In the genomic region with DNA sequence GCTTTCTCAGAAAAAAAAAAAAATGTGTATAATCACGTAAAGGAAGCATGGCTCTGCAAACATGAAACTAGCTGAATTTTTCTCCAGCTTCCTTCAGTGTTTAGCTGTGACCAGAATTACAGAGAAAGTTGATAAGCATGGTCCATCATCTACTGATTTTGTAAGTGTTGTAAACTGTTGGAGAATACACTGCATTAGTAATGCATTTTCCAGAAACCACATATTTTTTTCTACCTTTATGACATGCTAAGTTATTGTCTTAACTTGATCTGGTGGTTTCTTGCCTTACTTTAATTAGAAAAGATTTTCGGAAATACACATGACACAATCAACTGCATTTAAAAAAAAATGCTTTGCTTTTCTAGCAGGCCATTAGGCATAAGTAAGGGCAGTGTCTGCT, we compare ENCODE assay signal across 35 cellular contexts.
DNase-seq lines count a peak whose midpoint lies in the region; ATAC-seq, FAIRE-seq and TF ChIP-seq lines count a peak whose summit lies in the region.
"Had no signal": no experiment of that assay in that cellular context is flagged by ENCODE, and none has a peak within 500 bp of the region (broad histone marks: within the 10 kb centered on the region; RNA-seq: fewer than 3 reads in every experiment).

No MANE protein-coding gene starts in this region.

- H3K4me1 Mint-ChIP-seq in HFFc6 (ENCODE audit: low read depth) (peaks cover 88% of the 10 kb centered on the region), astrocyte (ENCODE audit: low read depth, unreplicated experiment) (peaks cover 50% of the 10 kb centered on the region), WTC11 (peaks cover 11% of the 10 kb centered on the region)
- H3K4me1 Mint-ChIP-seq: activated naive CD4-positive, alpha-beta T cell treated with anti-CD3 and anti-CD28 coated beads, Interleukin-2, amount 50 U/mL, for 24 hours had no signal

- peak overlapping the region; percentile 67 for H3K4me2 ChIP-seq in astrocyte (ENCODE audit: low read length)
- peak overlapping the region; percentile 61 for H3K4me2 ChIP-seq in smooth muscle cell
- H3K4me2 ChIP-seq: BLaER1 treated with 17β-estradiol and CSF1 and Interleukin-3, amounts not matched to agents 10 nM and 100 nM had no signal

- H4K20me1 ChIP-seq in astrocyte (ENCODE audit: insufficient read depth, low read length): no peaks in the 10 kb centered on the region
- H4K20me1 ChIP-seq in smooth muscle cell (ENCODE audit: low read depth): peaks cover 3% of the 10 kb centered on the region
- H4K20me1 ChIP-seq: BLaER1 treated with 17β-estradiol and CSF1 and Interleukin-3, amounts not matched to agents 10 nM and 100 nM had no signal

- DNase-seq in HFFc6: peak; percentile 45
- DNase-seq in astrocyte (ENCODE audit: low read depth): peak; percentile 88
- DNase-seq in foreskin keratinocyte: peak; percentile 67 to 78
- DNase-seq in smooth muscle cell (lab: John Stamatoyannopoulos, UW; ENCODE audit: unreplicated experiment): no peak
- DNase-seq in thyroid gland: no peak
- DNase-seq in central memory CD4-positive, alpha-beta T cell: no peak
- no peak for DNase-seq in WTC11 (ENCODE audit: low spot score)
- DNase-seq: activated CD4-positive, alpha-beta T cell treated with anti-CD3 and anti-CD28 coated beads for 48 hours; activated CD8-positive, alpha-beta memory T cell treated with anti-CD3 and anti-CD28 coated beads for 24 hours; activated T-cell treated with anti-CD3 and anti-CD28 coated beads for 4 hours; cortex of kidney; DMS153; effector memory CD8-positive, alpha-beta T cell; foreskin melanocyte; H9; hippocampal formation; Karpas-422; mesendoderm; NCI-H1417 treated with DMSO at 0.1 percent for 48 hours; NCI-H2081 treated with DMSO at 0.1 percent for 48 hours; NCI-H2227 treated with DMSO at 0.1 percent for 48 hours; NCI-H748 treated with DMSO at 0.1 percent for 48 hours; right lobe of liver; SIG-M5; stimulated activated CD4-positive, alpha-beta T cell treated with anti-CD3 and anti-CD28 coated beads, Interleukin-12 subunit alpha, Interleukin-12 subunit beta, amount 100 ng/mL, for 4 hours; stimulated activated CD4-positive, alpha-beta T cell treated with anti-CD3 and anti-CD28 coated beads, Interleukin-4, amount 100 ng/mL, for 1 hour; SW 1271; T-helper 9 cell; transverse colon; WERI-Rb-1 had no signal

- peak overlapping the region; percentile 18 for H3K4me3 ChIP-seq in astrocyte (ENCODE audit: insufficient read depth, low read depth, low read length)
- no peak overlapping the region for H3K4me3 ChIP-seq in smooth muscle cell
- no peak overlapping the region for H3K4me3 ChIP-seq in thyroid gland (replicated peaks in 1 of 3)
- H3K4me3 ChIP-seq: BLaER1 treated with 17β-estradiol and CSF1 and Interleukin-3, amounts not matched to agents 10 nM and 100 nM; right lobe of liver; transverse colon had no signal

- TF ChIP-seq POLR2A in thyroid gland (IDR thresholded peaks at IDR 0.05): no peak

- H3K4me3 Mint-ChIP-seq in HFFc6: peak overlapping the region; percentile 53
- no peak overlapping the region for H3K4me3 Mint-ChIP-seq in astrocyte (ENCODE audit: unreplicated experiment)
- no peak overlapping the region for H3K4me3 Mint-ChIP-seq in WTC11
- H3K4me3 Mint-ChIP-seq: activated naive CD4-positive, alpha-beta T cell treated with anti-CD3 and anti-CD28 coated beads, Interleukin-2, amount 50 U/mL, for 24 hours; effector memory CD8-positive, alpha-beta T cell; H9 had no signal

- no peaks in the 10 kb centered on the region for H3K27me3 Mint-ChIP-seq in HFFc6 (ENCODE audit: insufficient read depth)
- H3K27me3 Mint-ChIP-seq in astrocyte (ENCODE audit: low read depth, unreplicated experiment): no peaks in the 10 kb centered on the region
- no peaks in the 10 kb centered on the region for H3K27me3 Mint-ChIP-seq in WTC11 (ENCODE audit: low read depth)
- H3K27me3 Mint-ChIP-seq: activated naive CD4-positive, alpha-beta T cell treated with anti-CD3 and anti-CD28 coated beads, Interleukin-2, amount 50 U/mL, for 24 hours; effector memory CD8-positive, alpha-beta T cell had no signal

- TF ChIP-seq CTCF in HFFc6 (IDR thresholded peaks at IDR 0.05): no peak
- TF ChIP-seq CTCF in astrocyte (IDR thresholded peaks at IDR 0.05; ENCODE audit: insufficient read depth, low read depth, low read length): no peak
- no peak for TF ChIP-seq CTCF in foreskin keratinocyte (conservative IDR thresholded peaks at IDR 0.05)
- TF ChIP-seq CTCF in smooth muscle cell (IDR thresholded peaks at IDR 0.05; ENCODE audit: borderline replicate concordance, insufficient read depth, poor library complexity, severe bottlenecking): no peak
- no peak for TF ChIP-seq CTCF in thyroid gland (IDR thresholded peaks at IDR 0.05)
- no peak for TF ChIP-seq CTCF in WTC11 (IDR thresholded peaks at IDR 0.05)

- H3K9ac ChIP-seq in astrocyte (ENCODE audit: low read length) (peak overlapping the region; percentile 29), smooth muscle cell (ENCODE audit: low read depth) (no peak overlapping the region)
- H3K9ac ChIP-seq: BLaER1 treated with 17β-estradiol and CSF1 and Interleukin-3, amounts not matched to agents 10 nM and 100 nM had no signal

- POLR2A ChIA-PET in WTC11 (lab: Charles Lee): no interaction called here

- peaks cover 28% of the 10 kb centered on the region for H3F3A ChIP-seq in smooth muscle cell (ENCODE audit: low read depth)

- FAIRE-seq in astrocyte (lab: Jason Lieb, UNC): peak; percentile 5
- FAIRE-seq: GM12892 had no signal

- no peak overlapping the region for H2AFZ ChIP-seq in astrocyte (ENCODE audit: low read depth, low read length)
- H2AFZ ChIP-seq in smooth muscle cell (ENCODE audit: low read depth): no peak overlapping the region

- H3K4me1 ChIP-seq in astrocyte (ENCODE audit: insufficient read depth, low read length): peaks cover 43% of the 10 kb centered on the region
- peaks cover 10% of the 10 kb centered on the region for H3K4me1 ChIP-seq in foreskin keratinocyte
- H3K4me1 ChIP-seq in smooth muscle cell (ENCODE audit: low read depth): peaks cover 23% of the 10 kb centered on the region
- peaks cover 3 to 7% of the 10 kb centered on the region in 2 donors for H3K4me1 ChIP-seq in thyroid gland
- H3K4me1 ChIP-seq: right lobe of liver had no signal

- CTCF ChIA-PET in WTC11 (lab: Charles Lee): no interaction called here

- H3K27me3 ChIP-seq in astrocyte (ENCODE audit: insufficient read depth, low read length) (no peaks in the 10 kb centered on the region), foreskin keratinocyte (peaks cover 3% of the 10 kb centered on the region), smooth muscle cell (ENCODE audit: low read depth) (no peaks in the 10 kb centered on the region), thyroid gland (no peaks in the 10 kb centered on the region)
- H3K27me3 ChIP-seq: BLaER1 treated with 17β-estradiol and CSF1 and Interleukin-3, amounts not matched to agents 10 nM and 100 nM; right lobe of liver; transverse colon had no signal

- H3K9me3 Mint-ChIP-seq in HFFc6: no peaks in the 10 kb centered on the region
- no peaks in the 10 kb centered on the region for H3K9me3 Mint-ChIP-seq in astrocyte (ENCODE audit: unreplicated experiment)
- H3K9me3 Mint-ChIP-seq in WTC11: no peaks in the 10 kb centered on the region
- H3K9me3 Mint-ChIP-seq: activated naive CD4-positive, alpha-beta T cell treated with anti-CD3 and anti-CD28 coated beads, Interleukin-2, amount 50 U/mL, for 24 hours; H9 had no signal

- H3K36me3 Mint-ChIP-seq in HFFc6 (ENCODE audit: low read depth): peaks cover 11% of the 10 kb centered on the region
- peaks cover 2% of the 10 kb centered on the region for H3K36me3 Mint-ChIP-seq in astrocyte (ENCODE audit: low read depth, unreplicated experiment)
- H3K36me3 Mint-ChIP-seq in WTC11: no peaks in the 10 kb centered on the region
- H3K36me3 Mint-ChIP-seq: activated naive CD4-positive, alpha-beta T cell treated with anti-CD3 and anti-CD28 coated beads, Interleukin-2, amount 50 U/mL, for 24 hours had no signal

- intact Hi-C loops in thyroid gland (cut with DNase I): no loop called here

- WGBS in smooth muscle cell (ENCODE audit: low lambda C conversion rate): 15% methylated on average over 2 of the region's 2 CpGs
- WGBS in thyroid gland, 2 donors: 62 to 64% methylated on average over 2 of the region's 2 CpGs

- H3K36me3 ChIP-seq in astrocyte (ENCODE audit: insufficient read depth, low read length) (peaks cover 2% of the 10 kb centered on the region), smooth muscle cell (ENCODE audit: low read depth) (no peaks in the 10 kb centered on the region), thyroid gland (no peaks in the 10 kb centered on the region)
- H3K36me3 ChIP-seq: BLaER1 treated with 17β-estradiol and CSF1 and Interleukin-3, amounts not matched to agents 10 nM and 100 nM; right lobe of liver; transverse colon; WERI-Rb-1 had no signal

- H3K27ac ChIP-seq in astrocyte (ENCODE audit: low read depth, low read length): peak overlapping the region; percentile 34
- no peak overlapping the region for H3K27ac ChIP-seq in foreskin keratinocyte
- H3K27ac ChIP-seq in smooth muscle cell (ENCODE audit: low read depth): peak overlapping the region; percentile 66
- no peak overlapping the region for H3K27ac ChIP-seq in thyroid gland
- H3K27ac ChIP-seq: BLaER1 treated with 17β-estradiol and CSF1 and Interleukin-3, amounts not matched to agents 10 nM and 100 nM; right lobe of liver; transverse colon; WERI-Rb-1 had no signal

- H3K9me3 ChIP-seq in astrocyte (ENCODE audit: insufficient read depth, low read depth, low read length) (no peaks in the 10 kb centered on the region), smooth muscle cell (replicated peaks; ENCODE audit: low read depth) (no peaks in the 10 kb centered on the region), thyroid gland (no peaks in the 10 kb centered on the region)
- H3K9me3 ChIP-seq: BLaER1 treated with 17β-estradiol and CSF1 and Interleukin-3, amounts not matched to agents 10 nM and 100 nM; right lobe of liver; transverse colon had no signal

- ATAC-seq in foreskin keratinocyte: peak; percentile 42
- ATAC-seq in WTC11: no peak
- ATAC-seq: effector memory CD8-positive, alpha-beta T cell; left lobe of liver; Panc1; right lobe of liver had no signal

- H3K27ac Mint-ChIP-seq in HFFc6: peak overlapping the region; percentile 75
- no peak overlapping the region for H3K27ac Mint-ChIP-seq in astrocyte (ENCODE audit: unreplicated experiment)
- H3K27ac Mint-ChIP-seq in WTC11: no peak overlapping the region
- H3K27ac Mint-ChIP-seq: activated naive CD4-positive, alpha-beta T cell treated with anti-CD3 and anti-CD28 coated beads, Interleukin-2, amount 50 U/mL, for 24 hours; effector memory CD8-positive, alpha-beta T cell; H9 had no signal

- H3K79me2 ChIP-seq in astrocyte (ENCODE audit: insufficient read depth, low read length) (peaks cover 51% of the 10 kb centered on the region), smooth muscle cell (ENCODE audit: low read depth) (peaks cover 7% of the 10 kb centered on the region)

Comparison
In these comparisons a context has a peak if more than half of its experiments do, and no peak if none do; other contexts are left out.
1. DNase-seq: peak in HFFc6 (single experiment), astrocyte (single experiment) and foreskin keratinocyte (2 of 2); none in smooth muscle cell (single experiment), thyroid gland (0 of 2), central memory CD4-positive, alpha-beta T cell (single experiment) and WTC11 (single experiment).
2. H3K27ac ChIP-seq: peak in astrocyte (single experiment) and smooth muscle cell (single experiment); none in foreskin keratinocyte (single experiment) and thyroid gland (0 of 3).